In genomic region chr11:57513911-57514537, GRCh38 we compare ENCODE assay signal across 1 cellular context.
TF ChIP-seq lines count a peak whose summit lies in the region.

No MANE protein-coding gene starts in this region.

TF ChIP-seq in GM23338, 12 proteins besides CTCF, POLR2A, EP300 and RAD21 (continued from another document):
- TF ChIP-seq ZNF462 (CRISPR knock-in tag; IDR thresholded peaks at IDR 0.05) (no peak), NANOG (IDR thresholded peaks at IDR 0.05; ENCODE audit: borderline replicate concordance) (no peak), JUNB (IDR thresholded peaks at IDR 0.05; ENCODE audit: unreplicated experiment) (no peak), CREB1 (CRISPR knock-in tag; IDR thresholded peaks at IDR 0.05; ENCODE audit: low read depth) (no peak), ZNF114 (CRISPR knock-in tag; IDR thresholded peaks at IDR 0.05) (no peak), ZNF331 (CRISPR knock-in tag; IDR thresholded peaks at IDR 0.05; ENCODE audit: low read depth) (no peak), REST (IDR thresholded peaks at IDR 0.05; ENCODE audit: unreplicated experiment) (no peak)
